Comparison of ENCODE assay signal across 14 cellular contexts in the genomic region with DNA sequence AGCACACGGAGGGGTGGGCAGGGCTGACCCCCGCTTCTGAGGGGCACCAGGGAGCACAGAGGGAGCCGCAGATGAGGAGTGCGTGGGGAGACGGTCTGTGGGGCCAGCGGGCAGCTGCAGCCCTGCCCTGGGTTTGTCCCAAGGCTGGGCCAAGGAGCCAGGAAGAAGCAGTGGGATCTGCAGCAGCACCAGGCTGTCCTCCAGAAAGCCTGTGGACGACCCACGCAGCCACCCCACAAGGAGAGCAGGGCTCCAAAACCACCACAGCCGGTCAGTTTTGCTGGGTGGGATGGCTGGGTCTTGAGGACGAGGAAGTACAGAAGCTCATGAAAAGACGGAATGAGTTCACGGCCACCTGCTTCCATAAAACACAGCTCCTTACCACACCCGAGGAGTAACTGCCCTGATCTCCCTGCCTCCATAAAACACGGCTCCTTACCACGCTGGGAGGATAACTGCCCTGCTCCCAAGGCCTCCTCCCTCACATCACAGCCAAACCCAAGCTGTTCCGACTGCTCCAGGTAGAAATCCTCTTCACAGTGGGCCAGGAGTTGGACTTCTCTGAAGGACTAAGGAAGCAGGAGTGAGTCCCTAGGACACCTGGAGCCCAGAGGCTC. TPM values are rescaled to one million over a fixed set of nuclear protein-coding genes. Genes with fewer than 3 reads are reported as not detected.
DNase-seq lines count a peak whose midpoint lies in the region; ATAC-seq and TF ChIP-seq lines count a peak whose summit lies in the region.
"Had no signal": no experiment of that assay in that cellular context is flagged by ENCODE, and none has a peak within 500 bp of the region (broad histone marks: within the 10 kb centered on the region; RNA-seq: fewer than 3 reads in every experiment).

No MANE protein-coding gene starts in this region.

- H3K4me1 Mint-ChIP-seq in activated CD4-positive, alpha-beta T cell treated with anti-CD3 and anti-CD28 coated beads, Interleukin-2, amount 10 ng/mL, durations not matched to agents 7 days and 5 days = peaks cover 42% of the 10 kb centered on the region
- no peaks in the 10 kb centered on the region for H3K4me1 Mint-ChIP-seq in mesothelial cell of epicardium

- H3K4me1 ChIP-seq in upper lobe of right lung (no peaks in the 10 kb centered on the region), tibial nerve (peaks cover 0 to 13% (median 0%) of the 10 kb centered on the region in 4 donors)
- H3K4me1 ChIP-seq: upper lobe of left lung had no signal

- no peak overlapping the region for H3K27ac ChIP-seq in upper lobe of right lung
- H3K27ac ChIP-seq in tibial nerve = peak overlapping the region in 1 of 4 donors; percentile 33
- H3K27ac ChIP-seq: SJCRH30 had no signal

- intact Hi-C loops in upper lobe of right lung (cut with DNase I) = no loop called here

- H3K27me3 Mint-ChIP-seq in activated CD4-positive, alpha-beta T cell treated with anti-CD3 and anti-CD28 coated beads, Interleukin-2, amount 10 ng/mL, durations not matched to agents 7 days and 5 days = no peaks in the 10 kb centered on the region
- H3K27me3 Mint-ChIP-seq in mesothelial cell of epicardium (ENCODE audit: low read depth) = no peaks in the 10 kb centered on the region

- no peak for TF ChIP-seq CTCF in mesothelial cell of epicardium (IDR thresholded peaks at IDR 0.05; ENCODE audit: unreplicated experiment)
- TF ChIP-seq CTCF in upper lobe of right lung (IDR thresholded peaks at IDR 0.05) = no peak
- no peak for TF ChIP-seq CTCF in tibial nerve (IDR thresholded peaks at IDR 0.05)

- no peak overlapping the region for H3K4me3 Mint-ChIP-seq in activated CD4-positive, alpha-beta T cell treated with anti-CD3 and anti-CD28 coated beads, Interleukin-2, amount 10 ng/mL, durations not matched to agents 7 days and 5 days
- H3K4me3 Mint-ChIP-seq in mesothelial cell of epicardium = no peak overlapping the region
- H3K4me3 Mint-ChIP-seq: activated CD8-positive, alpha-beta T cell treated with anti-CD3 and anti-CD28 coated beads, Interleukin-2, amount 10 ng/mL, durations not matched to agents 7 days and 5 days had no signal

- no peak for TF ChIP-seq POLR2A in tibial nerve (IDR thresholded peaks at IDR 0.05)

- H3K36me3 ChIP-seq in upper lobe of right lung (peaks cover 37% of the 10 kb centered on the region), tibial nerve (peaks cover 6 to 85% (median 8%) of the 10 kb centered on the region in 3 donors)
- H3K36me3 ChIP-seq: SJCRH30 had no signal

- CTCF ChIA-PET in activated CD4-positive, alpha-beta T cell treated with anti-CD3 and anti-CD28 coated beads, Interleukin-2, amount 10 ng/mL, durations not matched to agents 7 days and 5 days (lab: Charles Lee) = interaction anchor here (0.6 to 1.0 kb wide), 3 partner anchors 17 to 66 kb away, joined by 3 to 4 read pairs (median 3); no protein-coding TSS in a partner anchor

- no peak for TF ChIP-seq EP300 in tibial nerve (IDR thresholded peaks at IDR 0.05)

- no peaks in the 10 kb centered on the region for H3K9me3 Mint-ChIP-seq in activated CD4-positive, alpha-beta T cell treated with anti-CD3 and anti-CD28 coated beads, Interleukin-2, amount 10 ng/mL, durations not matched to agents 7 days and 5 days
- H3K9me3 Mint-ChIP-seq in mesothelial cell of epicardium = no peaks in the 10 kb centered on the region

- no peak for DNase-seq in activated CD4-positive, alpha-beta T cell treated with anti-CD3 and anti-CD28 coated beads, Interleukin-2, amount 10 ng/mL, durations not matched to agents 7 days and 5 days
- DNase-seq in activated CD4-positive, alpha-beta T cell treated with anti-CD3 and anti-CD28 coated beads, Interleukin-2, amount 50 U/mL, for 1 hour = no peak
- peak; percentile 9 for DNase-seq in cerebellar cortex (ENCODE audit: low spot score)
- no peak for DNase-seq in mesothelial cell of epicardium (ENCODE audit: low spot score in 2 of 2, unreplicated experiment in 2 of 2)
- no peak for DNase-seq in upper lobe of right lung
- no peak for DNase-seq in activated T-cell treated with anti-CD3 and anti-CD28 coated beads for 4 hours
- no peak for DNase-seq in tibial nerve (ENCODE audit: low spot score in 2 of 2)
- DNase-seq: activated CD8-positive, alpha-beta T cell treated with anti-CD3 and anti-CD28 coated beads, Interleukin-2, amount 10 ng/mL, durations not matched to agents 7 days and 5 days; activated gamma-delta T cell treated with Interleukin-2 at 50 U/mL for 16 hours; NCI-H2107; stimulated activated CD4-positive, alpha-beta T cell treated with anti-CD3 and anti-CD28 coated beads, Interleukin-2, amount 100 ng/mL, for 24 hours; upper lobe of left lung had no signal

- WGBS in tibial nerve, 2 donors = 73 to 77% methylated on average over 8 to 13 of the region's 16 CpGs

- H3K36me3 Mint-ChIP-seq in activated CD4-positive, alpha-beta T cell treated with anti-CD3 and anti-CD28 coated beads, Interleukin-2, amount 10 ng/mL, durations not matched to agents 7 days and 5 days (ENCODE audit: low read depth) = peaks cover 58% of the 10 kb centered on the region
- peaks cover 19% of the 10 kb centered on the region for H3K36me3 Mint-ChIP-seq in mesothelial cell of epicardium

- POLR2A ChIA-PET in activated CD4-positive, alpha-beta T cell treated with anti-CD3 and anti-CD28 coated beads, Interleukin-2, amount 10 ng/mL, durations not matched to agents 7 days and 5 days (lab: Charles Lee) = interaction anchor here (0.5 kb wide), 1 partner anchor 17 kb away, joined by 3 read pairs; no protein-coding TSS in a partner anchor

- H3K9me3 ChIP-seq in upper lobe of right lung = no peaks in the 10 kb centered on the region
- no peaks in the 10 kb centered on the region for H3K9me3 ChIP-seq in tibial nerve
- H3K9me3 ChIP-seq: SJCRH30, upper lobe of left lung had no signal

- ATAC-seq in upper lobe of right lung (peak; percentile 6), HG03354 (IDR thresholded peaks at IDR 0.05; ENCODE audit: poor library complexity, severe bottlenecking, unreplicated experiment) (no peak)
- ATAC-seq: activated CD8-positive, alpha-beta T cell treated with anti-CD3 and anti-CD28 coated beads, Interleukin-2, amount 10 ng/mL, durations not matched to agents 7 days and 5 days had no signal

- H3K4me3 ChIP-seq in upper lobe of right lung (no peak overlapping the region), tibial nerve (no peak overlapping the region)
- H3K4me3 ChIP-seq: SJCRH30, upper lobe of left lung had no signal

- H3K27ac Mint-ChIP-seq in activated CD4-positive, alpha-beta T cell treated with anti-CD3 and anti-CD28 coated beads, Interleukin-2, amount 10 ng/mL, durations not matched to agents 7 days and 5 days = peak overlapping the region; percentile 60
- H3K27ac Mint-ChIP-seq in mesothelial cell of epicardium = peak overlapping the region; percentile 79

- H3K27me3 ChIP-seq in upper lobe of right lung (no peaks in the 10 kb centered on the region), tibial nerve (no peaks in the 10 kb centered on the region)
- H3K27me3 ChIP-seq: SJCRH30, upper lobe of left lung had no signal

RNA-seq across cellular contexts. Expression of a gene that starts 9.9 kb away (rescaled TPM):
- 10 to 100 TPM; 43.9 to 51.4 TPM for total RNA-seq in activated CD4-positive, alpha-beta T cell treated with anti-CD3 and anti-CD28 coated beads, Interleukin-2, amount 10 ng/mL, durations not matched to agents 7 days and 5 days
- total RNA-seq in mesothelial cell of epicardium (62.0 to 63.8 TPM (median 62.2 TPM) in 3 replicates), upper lobe of right lung (65.3 TPM), tibial nerve (100 to 1,000 TPM in 2 of 4 donors, 10 to 100 TPM in 2; 69.8 to 117 (median 97.7) TPM)

RNA-seq across cellular contexts. Expression of a gene that starts 48.8 kb away (rescaled TPM):
- 10 to 100 TPM; 71.4 to 88.9 TPM for total RNA-seq in activated CD4-positive, alpha-beta T cell treated with anti-CD3 and anti-CD28 coated beads, Interleukin-2, amount 10 ng/mL, durations not matched to agents 7 days and 5 days
- 41.3 to 52.9 TPM (median 47.7 TPM) in 3 replicates for total RNA-seq in mesothelial cell of epicardium
- total RNA-seq in upper lobe of right lung = 50.2 TPM
- total RNA-seq in tibial nerve = 10 to 100 TPM; 36.1 to 58.6 (median 39.8) TPM
